In genomic region chr7:2104107-2104710, GRCh38 we compare ENCODE assay signal across 8 cellular contexts.
DNase-seq lines count a peak whose midpoint lies in the region; ATAC-seq and TF ChIP-seq lines count a peak whose summit lies in the region.

No MANE protein-coding gene starts in this region.

- no peak overlapping the region for H3K4me3 ChIP-seq in HCT116 (replicated peaks in 1 of 2; ENCODE audit: low read depth in 1 of 2, low read length in 2 of 2)
- H3K4me3 ChIP-seq in heart right ventricle, result peak overlapping the region in 5 of 10 donors; percentile 6 to 35 (median 24)
- H3K4me3 ChIP-seq in uterus, result peak overlapping the region; percentile 4 to 9

- peaks cover 14% of the 10 kb centered on the region for H3K79me2 ChIP-seq in HCT116 (ENCODE audit: insufficient read depth, low read length)

- H3K4me1 ChIP-seq in HCT116 (ENCODE audit: control insufficient read depth in 1 of 2, insufficient read depth in 2 of 2, low read length in 2 of 2) (peaks cover 28 to 52% of the 10 kb centered on the region in 2 experiments), heart right ventricle (peaks cover 6 to 50% (median 34%) of the 10 kb centered on the region in 9 donors), uterus (peaks cover 7 to 25% of the 10 kb centered on the region in 2 donors)

- intact Hi-C loops in HCT116 (cut with micrococcal nuclease) (loop anchor here (10.0 kb wide), 1 partner anchor 101 kb away; no protein-coding TSS in a partner anchor), heart right ventricle (cut with DNase I) (loop anchor here in 9 of 10 donors (2.0 to 10.0 kb wide), 6 partner anchors 91 to 103 kb away; no protein-coding TSS in a partner anchor), uterus (cut with DNase I; ENCODE audit: low total_unique reads) (no loop called here)

- peaks cover 19% of the 10 kb centered on the region for H3K4me1 Mint-ChIP-seq in T-helper 17 cell

- TF ChIP-seq RAD21 in HCT116 (IDR thresholded peaks at IDR 0.05; ENCODE audit: low read depth), result no peak

- CTCF ChIA-PET in HCT116 (lab: Charles Lee), result no interaction called here

- H3K4me2 ChIP-seq in HCT116 (ENCODE audit: low read length), result peak overlapping the region; percentile 50

- H3K9me2 ChIP-seq in HCT116 (ENCODE audit: insufficient read depth), result no peaks in the 10 kb centered on the region

- H3K4me3 Mint-ChIP-seq in T-helper 17 cell, result no peak overlapping the region

- TF ChIP-seq POLR2A in HCT116 (IDR thresholded peaks at IDR 0.05; ENCODE audit: borderline replicate concordance, extremely low read depth, insufficient read depth, insufficient read length), result no peak
- TF ChIP-seq POLR2A in uterus (IDR thresholded peaks at IDR 0.05), result peak in 1 of 2 donors; percentile 8

- peak overlapping the region; percentile 48 for H3K9ac ChIP-seq in HCT116 (ENCODE audit: low read length)

- no peaks in the 10 kb centered on the region for H3K9me3 ChIP-seq in HCT116 (ENCODE audit: control insufficient read depth in 1 of 2, insufficient read depth in 1 of 2, low read depth in 1 of 2, low read length in 2 of 2)
- no peaks in the 10 kb centered on the region for H3K9me3 ChIP-seq in T-helper 17 cell (ENCODE audit: control insufficient read depth, low read length, poor library complexity, severe bottlenecking)
- no peaks in the 10 kb centered on the region for H3K9me3 ChIP-seq in heart right ventricle
- H3K9me3 ChIP-seq in uterus, result no peaks in the 10 kb centered on the region

- POLR2A ChIA-PET in HCT116 (lab: Charles Lee), result no interaction called here

- H3K27ac ChIP-seq in HCT116 (ENCODE audit: low read depth, low read length) (peak overlapping the region; percentile 59), heart right ventricle (peak overlapping the region in 7 of 10 donors; percentile 21 to 56 (median 35)), uterus (peak overlapping the region; percentile 72 to 82)

- TF ChIP-seq CTCF in AG09319 (IDR thresholded peaks at IDR 0.05; ENCODE audit: low read depth, low read length), result peak; percentile 78
- TF ChIP-seq CTCF in HCT116 (IDR thresholded peaks at IDR 0.05 in 2 of 3, conservative IDR thresholded peaks at IDR 0.05 in 1 of 3; ENCODE audit: borderline replicate concordance in 1 of 3, insufficient read depth in 1 of 3, low read depth in 2 of 3, low read length in 2 of 3), result peak in 2 of 3 experiments; percentile 68 to 76; a peak in 4 of 6 replicates
- peak; percentile 56 to 82 (median 71) for TF ChIP-seq CTCF in heart right ventricle (IDR thresholded peaks at IDR 0.05)
- TF ChIP-seq CTCF in uterus (IDR thresholded peaks at IDR 0.05), result peak; percentile 58 to 82 (median 68)

- RAD21 ChIA-PET in HCT116 (lab: Charles Lee; ENCODE audit: low non-redundant PET in 1 of 2, low total read pairs in 2 of 2, uncharacterized antibody in 2 of 2, unreplicated experiment in 2 of 2), result no interaction called here

- H2AFZ ChIP-seq in HCT116 (ENCODE audit: low read depth, low read length, poor library complexity, severe bottlenecking), result no peak overlapping the region

- H4K20me1 ChIP-seq in HCT116 (ENCODE audit: insufficient read depth), result no peaks in the 10 kb centered on the region

- H3K36me3 Mint-ChIP-seq in T-helper 17 cell (ENCODE audit: low read depth), result no peaks in the 10 kb centered on the region

- ATAC-seq in HCT116 (peak; percentile 84), T-helper 17 cell (peak; percentile 66), heart right ventricle (peak; percentile 78 to 91 (median 86))

- no peaks in the 10 kb centered on the region for H3K27me3 Mint-ChIP-seq in T-helper 17 cell

- WGBS in heart right ventricle, 2 donors, result 13 to 27% methylated on average over 27 of the region's 27 CpGs

- H3K27ac Mint-ChIP-seq in T-helper 17 cell, result peak overlapping the region; percentile 29

- peak; percentile 78 for DNase-seq in AG09319 (ENCODE audit: extremely low read depth, low read depth)
- peak; percentile 67 for DNase-seq in HCT116 (ENCODE audit: low read depth, low spot score)
- DNase-seq in T-helper 17 cell, result peak in 2 of 3 donors; percentile 20 to 32
- peak; percentile 76 for DNase-seq in amniotic stem cell (lab: John Stamatoyannopoulos, UW)
- peak; percentile 86 to 90 for DNase-seq in heart right ventricle
- peak; percentile 32 for DNase-seq in pulmonary artery endothelial cell (ENCODE audit: low read depth, low spot score)
- peak; percentile 91 to 94 for DNase-seq in uterus
- no peak for DNase-seq in NCI-H2029 (lab: John Stamatoyannopoulos, UW)

- H3K36me3 ChIP-seq in HCT116 (ENCODE audit: control insufficient read depth in 1 of 2, insufficient read depth in 2 of 2, low read length in 2 of 2) (no peaks in the 10 kb centered on the region), heart right ventricle (no peaks in the 10 kb centered on the region), uterus (no peaks in the 10 kb centered on the region)

- TSS peak; percentile 48 for BruUV-seq in HCT116 (replicated peaks; lab: Mats Ljungman, UMichigan)

- H3K27me3 ChIP-seq in HCT116 (ENCODE audit: insufficient read depth, low read length) (no peaks in the 10 kb centered on the region), heart right ventricle (no peaks in the 10 kb centered on the region), uterus (no peaks in the 10 kb centered on the region)

TF ChIP-seq in HCT116, 20 proteins besides CTCF, POLR2A, EP300 and RAD21:
- peak; percentile 45 for TF ChIP-seq POLR2AphosphoS5 (IDR thresholded peaks at IDR 0.05; ENCODE audit: low read depth, low read length)
- TF ChIP-seq EZH2phosphoT487 (IDR thresholded peaks at IDR 0.05; ENCODE audit: borderline replicate concordance), result no peak
- peak; percentile 55 for TF ChIP-seq TCF7L2 (IDR thresholded peaks at IDR 0.05; ENCODE audit: borderline replicate concordance, extremely low read depth, insufficient read depth, insufficient read length)
TF ChIP-seq in HCT116: peak in this region for 2.

Comparison
In these comparisons a context has a peak if more than half of its experiments do, and no peak if none do; other contexts are left out.
1. H3K4me3 ChIP-seq: peak in uterus (2 of 2); none in HCT116 (0 of 2).
2. Peak in every context shown above with its lines, with median percentiles within 50 percentile points of each other: CTCF ChIP-seq, ATAC-seq and H3K27ac ChIP-seq.